1 cellular context compared by ENCODE assay signal in the genomic region with DNA sequence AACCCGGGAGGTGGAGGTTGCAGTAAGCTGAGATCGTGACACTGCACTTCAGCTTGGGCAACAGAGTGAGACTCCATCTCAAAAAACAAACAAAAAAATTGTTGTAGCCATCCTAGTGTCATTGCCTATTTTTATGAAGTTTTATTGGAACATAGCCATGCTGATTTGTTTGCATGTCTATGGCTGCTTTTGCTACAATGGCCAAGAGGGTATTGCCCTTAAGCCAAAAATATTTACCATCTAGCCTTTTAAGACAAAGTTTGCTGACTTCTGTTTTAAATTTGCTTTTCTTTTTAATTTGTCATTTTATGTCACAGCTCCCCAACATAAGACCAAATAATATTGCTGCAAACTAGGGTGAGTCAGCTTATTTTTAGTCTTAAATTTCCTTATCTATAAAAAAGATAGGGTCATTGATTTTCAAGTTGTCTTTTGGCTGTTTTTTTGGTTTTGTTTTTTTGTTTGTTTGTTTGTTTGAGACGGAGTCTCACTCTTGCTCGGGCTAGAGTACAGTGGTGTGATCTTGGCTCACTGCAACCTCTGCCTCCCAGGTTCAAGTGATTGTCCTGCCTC.
TF ChIP-seq lines count a peak whose summit lies in the region.

No MANE protein-coding gene starts in this region.

TF ChIP-seq in HepG2, 621 proteins besides CTCF, POLR2A, EP300 and RAD21 (continued from another document):
- no peak for TF ChIP-seq ESRRA (CRISPR knock-in tag; IDR thresholded peaks at IDR 0.05; ENCODE audit: low read depth)
- TF ChIP-seq MZF1 (CRISPR knock-in tag; IDR thresholded peaks at IDR 0.05; ENCODE audit: borderline replicate concordance) = no peak
- TF ChIP-seq NCOA5 (CRISPR knock-in tag; IDR thresholded peaks at IDR 0.05) = no peak
